In the genomic region with DNA sequence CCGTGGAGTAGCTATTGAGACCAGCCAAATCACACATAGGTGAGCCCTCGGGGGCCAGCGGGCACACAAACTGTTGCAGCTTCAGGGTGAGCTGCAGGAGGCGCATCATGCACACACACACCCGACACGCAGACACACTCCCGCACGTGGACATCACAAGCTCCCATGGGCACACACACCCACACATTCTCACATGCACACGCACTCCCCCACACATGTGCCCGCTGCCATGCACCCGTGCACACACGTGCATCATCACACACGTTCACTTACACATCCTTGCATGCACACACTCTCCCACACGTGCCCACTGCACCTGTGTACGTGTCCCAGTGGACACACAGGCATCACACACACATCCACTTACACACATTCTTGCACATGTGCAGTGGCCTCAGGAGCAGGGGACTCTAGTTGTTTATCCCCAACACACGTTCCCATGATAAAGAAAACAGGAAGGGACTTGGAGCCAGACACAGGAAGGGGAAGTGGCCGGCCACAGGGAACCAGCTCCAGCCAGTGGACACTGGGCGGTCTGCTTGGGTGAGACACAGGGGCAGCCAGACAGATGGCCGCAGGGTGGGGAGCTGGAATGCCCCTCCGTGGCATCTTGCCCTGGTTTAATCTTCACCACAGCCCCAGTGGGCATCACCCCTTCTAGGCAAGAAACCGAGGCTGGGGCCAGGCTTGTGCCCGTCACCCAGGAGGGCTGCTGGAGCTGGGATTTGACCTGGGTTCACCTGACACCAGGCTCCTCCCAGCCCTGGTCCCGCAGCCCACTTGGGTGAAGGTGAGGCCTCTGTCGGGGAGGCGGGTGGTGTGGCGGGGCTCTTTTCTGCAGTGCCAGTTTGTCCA, we compare ENCODE assay signal across 1 cellular context.
TF ChIP-seq lines count a peak whose summit lies in the region.

No MANE protein-coding gene starts in this region.

TF ChIP-seq in IMR-90, 13 proteins besides CTCF, POLR2A, EP300 and RAD21 (continued from another document):
- no peak for TF ChIP-seq NFE2L2 (IDR thresholded peaks at IDR 0.05; ENCODE audit: low read depth, low read length)
- no peak for TF ChIP-seq SMC3 (IDR thresholded peaks at IDR 0.05; ENCODE audit: low read depth, low read length)
- no peak for TF ChIP-seq FOS (IDR thresholded peaks at IDR 0.05; ENCODE audit: low read depth, low read length)
TF ChIP-seq in IMR-90: peak in this region for 0.
